ENCODE assay signal across 10 cellular contexts in the genomic region with DNA sequence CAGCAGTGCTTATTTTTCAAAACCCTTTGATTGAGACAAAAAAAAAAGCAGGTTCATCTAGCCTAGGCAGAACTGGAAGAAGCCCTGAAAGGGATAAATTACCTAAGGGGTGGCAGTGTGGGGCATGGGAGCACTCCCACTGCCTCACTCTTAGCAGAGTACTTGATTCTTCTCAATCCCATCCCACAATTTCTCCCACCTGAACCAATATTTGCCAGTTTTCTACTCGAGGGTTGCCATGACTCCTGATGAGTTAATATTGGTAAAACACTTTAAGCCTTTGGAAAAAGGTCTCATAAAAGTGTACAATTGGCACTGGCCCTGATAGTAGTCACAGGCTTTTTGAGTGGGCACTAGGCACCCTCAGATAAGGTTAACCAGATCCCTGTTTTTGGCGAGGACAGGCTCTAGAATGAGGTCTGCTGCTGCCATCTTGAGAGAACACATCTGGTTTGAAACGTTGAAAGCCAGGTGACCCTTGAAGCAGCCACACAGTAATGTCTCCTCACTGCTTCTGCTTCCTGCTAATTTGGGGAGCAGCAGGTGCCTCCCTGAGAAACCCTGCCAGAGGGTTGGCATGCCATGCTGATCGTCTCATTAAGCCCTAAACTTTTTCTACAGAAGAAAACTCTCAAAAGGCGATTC.
DNase-seq lines count a peak whose midpoint lies in the region; FAIRE-seq and TF ChIP-seq lines count a peak whose summit lies in the region.
"Had no signal": no experiment of that assay in that cellular context is flagged by ENCODE, and none has a peak within 500 bp of the region (broad histone marks: within the 10 kb centered on the region; RNA-seq: fewer than 3 reads in every experiment).

No MANE protein-coding gene starts in this region.

- H3K4me3 ChIP-seq in AG04450 (ENCODE audit: low read depth, low read length): no peak overlapping the region
- no peak overlapping the region for H3K4me3 ChIP-seq in colonic mucosa
- H3K4me3 ChIP-seq: BLaER1 had no signal

- H3K36me3 Mint-ChIP-seq in osteocyte (ENCODE audit: unreplicated experiment): no peaks in the 10 kb centered on the region

- H3K36me3 ChIP-seq in colonic mucosa: no peaks in the 10 kb centered on the region
- H3K36me3 ChIP-seq: BLaER1 had no signal

- peak overlapping the region; percentile 87 for H3K27ac ChIP-seq in AG04450 (ENCODE audit: low read depth, low read length)
- H3K27ac ChIP-seq in colonic mucosa: peak overlapping the region; percentile 65
- H3K27ac ChIP-seq: BLaER1 had no signal

- no peak overlapping the region for H3K9ac ChIP-seq in colonic mucosa (ENCODE audit: low read depth in 2 of 2, low read length in 2 of 2)
- H3K9ac ChIP-seq: BLaER1 had no signal

- intact Hi-C loops in colonic mucosa (cut with DNase I): loop anchor here (10.0 kb wide), 1 partner anchor 195 kb away; no protein-coding TSS in a partner anchor

- H3K4me1 ChIP-seq in colonic mucosa: peaks cover 14% of the 10 kb centered on the region

- CTCF ChIA-PET in AG04450 (lab: Charles Lee): no interaction called here

- peaks cover 87% of the 10 kb centered on the region for H3K4me1 Mint-ChIP-seq in osteocyte (ENCODE audit: unreplicated experiment)

- no peak for DNase-seq in AG04450 (ENCODE audit: low read depth, low spot score)
- peak; percentile 37 for DNase-seq in NCI-H2196 treated with DMSO at 0.1 percent for 48 hours (lab: John Stamatoyannopoulos, UW; ENCODE audit: unreplicated experiment)
- no peak for DNase-seq in colonic mucosa
- no peak for DNase-seq in osteocyte (ENCODE audit: extremely low spot score, unreplicated experiment)
- no peak for DNase-seq in RCC 7860 (ENCODE audit: low spot score)
- DNase-seq in effector CD8-positive, alpha-beta T cell (lab: John Stamatoyannopoulos, UW): no peak
- no peak for DNase-seq in activated CD4-positive, CD25-positive, alpha-beta regulatory T cell (lab: John Stamatoyannopoulos, UW)
- no peak for DNase-seq in NCI-H187 treated with DMSO at 0.1 percent for 48 hours (lab: John Stamatoyannopoulos, UW)

- TF ChIP-seq CTCF in AG04450 (IDR thresholded peaks at IDR 0.05; ENCODE audit: low read depth, low read length) (no peak), colonic mucosa (IDR thresholded peaks at IDR 0.05) (no peak), osteocyte (IDR thresholded peaks at IDR 0.05) (no peak)

- H3K4me3 Mint-ChIP-seq in osteocyte (ENCODE audit: unreplicated experiment): no peak overlapping the region
- H3K4me3 Mint-ChIP-seq: activated naive CD8-positive, alpha-beta T cell had no signal

- no peaks in the 10 kb centered on the region for H3K27me3 Mint-ChIP-seq in osteocyte (ENCODE audit: unreplicated experiment)
- H3K27me3 Mint-ChIP-seq: activated naive CD8-positive, alpha-beta T cell had no signal

- peaks cover 5% of the 10 kb centered on the region for H3K9me3 Mint-ChIP-seq in osteocyte (ENCODE audit: unreplicated experiment)

- no peaks in the 10 kb centered on the region for H3K27me3 ChIP-seq in AG04450 (ENCODE audit: control insufficient read depth, insufficient read depth, low read length)
- H3K27me3 ChIP-seq in colonic mucosa: no peaks in the 10 kb centered on the region
- H3K27me3 ChIP-seq: BLaER1 had no signal

- POLR2A ChIA-PET in AG04450 (lab: Yijun Ruan, JAX): no interaction called here

- no peaks in the 10 kb centered on the region for H3K9me3 ChIP-seq in AG04450 (ENCODE audit: control insufficient read depth, insufficient read depth, low read length)
- H3K9me3 ChIP-seq in colonic mucosa: no peaks in the 10 kb centered on the region
- H3K9me3 ChIP-seq: BLaER1 had no signal

- H3K27ac Mint-ChIP-seq in osteocyte (ENCODE audit: unreplicated experiment): peak overlapping the region; percentile 98
- H3K27ac Mint-ChIP-seq: activated naive CD8-positive, alpha-beta T cell had no signal

- FAIRE-seq in RCC 7860 (lab: Jason Lieb, UNC): no peak
